22 cellular contexts compared by ENCODE assay signal in the genomic region with DNA sequence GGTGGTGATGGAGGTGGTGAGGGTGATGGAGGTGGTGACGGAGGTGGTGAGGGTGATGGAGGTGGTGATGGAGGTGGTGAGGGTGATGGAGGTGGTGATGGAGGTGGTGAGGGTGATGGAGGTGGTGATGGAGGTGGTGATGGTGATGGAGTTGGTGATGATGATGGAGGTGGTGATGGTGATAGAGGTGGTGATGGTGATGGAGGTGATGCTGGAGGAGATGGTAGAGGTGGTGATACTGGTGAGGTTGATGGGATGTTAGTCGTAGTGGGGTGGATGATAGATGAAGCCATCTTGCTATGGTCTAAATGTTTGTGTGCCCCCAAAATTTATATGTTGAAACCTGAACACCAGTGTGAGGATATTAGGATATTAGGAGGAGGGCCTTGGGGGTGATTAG. TPM values are rescaled to one million over a fixed set of nuclear protein-coding genes. Genes with fewer than 3 reads are reported as not detected.
"Had no signal": no experiment of that assay in that cellular context is flagged by ENCODE, and none has a peak within 500 bp of the region (broad histone marks: within the 10 kb centered on the region; RNA-seq: fewer than 3 reads in every experiment).

No MANE protein-coding gene starts in this region.

- H3K4me1 Mint-ChIP-seq: stimulated activated memory B cell treated with anti-CD40 and anti-IgM and Interleukin-4, amounts not matched to agents 10 μg/mL and 1 μg/mL and 100 μg/mL, for 72 hours; stimulated activated naive CD8-positive, alpha-beta T cell treated with anti-CD3 and anti-CD28 coated beads, Interleukin-15, amount 100 ng/mL, for 72 hours had no signal

- H3K36me3 ChIP-seq: spleen, thoracic aorta, transverse colon had no signal

- H3K36me3 Mint-ChIP-seq: stimulated activated memory B cell treated with anti-CD40 and anti-IgM and Interleukin-4, amounts not matched to agents 10 μg/mL and 1 μg/mL and 100 μg/mL, for 72 hours had no signal

- H3K4me3 ChIP-seq: coronary artery, lung, spleen, thoracic aorta, transverse colon had no signal

- H3K27ac Mint-ChIP-seq: stimulated activated memory B cell treated with anti-CD40 and anti-IgM and Interleukin-4, amounts not matched to agents 10 μg/mL and 1 μg/mL and 100 μg/mL, for 72 hours had no signal

- ATAC-seq: left colon; left ventricle myocardium superior; sciatic nerve; stimulated activated memory B cell treated with anti-CD40 and anti-IgM and Interleukin-4, amounts not matched to agents 10 μg/mL and 1 μg/mL and 100 μg/mL, for 72 hours; stimulated activated naive CD8-positive, alpha-beta T cell treated with anti-CD3 and anti-CD28 coated beads, Interleukin-15, amount 100 ng/mL, for 72 hours had no signal

- H3K4me1 ChIP-seq: spleen had no signal

- H3K27ac ChIP-seq: coronary artery, spleen, thoracic aorta, transverse colon had no signal

- H3K4me3 Mint-ChIP-seq: stimulated activated memory B cell treated with anti-CD40 and anti-IgM and Interleukin-4, amounts not matched to agents 10 μg/mL and 1 μg/mL and 100 μg/mL, for 72 hours; stimulated activated naive CD8-positive, alpha-beta T cell treated with anti-CD3 and anti-CD28 coated beads, Interleukin-15, amount 100 ng/mL, for 72 hours had no signal

- H3K9me3 ChIP-seq: thoracic aorta, transverse colon had no signal

- DNase-seq: effector CD4-positive, alpha-beta T cell; foreskin melanocyte; head of caudate nucleus; hippocampal formation; left colon; left ventricle myocardium superior; mesendoderm; naive B cell; posterior cingulate gyrus; spleen; stimulated activated CD4-positive, alpha-beta T cell treated with anti-CD3 and anti-CD28 coated beads, Interleukin-15, amount 100 ng/mL, for 24 hours; stimulated activated CD4-positive, alpha-beta T cell treated with anti-CD3 and anti-CD28 coated beads, Interleukin-1b, Interleukin-23, amount 100 ng/mL, for 48 hours; stimulated activated CD4-positive, alpha-beta T cell treated with anti-CD3 and anti-CD28 coated beads, Interleukin-4, amount 100 ng/mL, for 24 hours; stimulated activated naive CD8-positive, alpha-beta T cell treated with anti-CD3 and anti-CD28 coated beads, Interleukin-15, amount 100 ng/mL, for 72 hours; transverse colon had no signal

RNA-seq across cellular contexts. Expression of a gene that starts 25.3 kb away (rescaled TPM):
- total RNA-seq: pulmonary artery endothelial cell, skeletal muscle tissue had no signal
